In genomic region chr9:95953986-95954385, GRCh38 we compare ENCODE assay signal across 1 cellular context.
TF ChIP-seq lines count a peak whose summit lies in the region.

No MANE protein-coding gene starts in this region.

TF ChIP-seq in GM12878, 131 proteins besides CTCF, POLR2A, EP300 and RAD21 (continued from another document):
- TF ChIP-seq REST (IDR thresholded peaks at IDR 0.05; ENCODE audit: low read depth, low read length) = no peak
- peak; percentile 65 for TF ChIP-seq ATF2 (IDR thresholded peaks at IDR 0.05; ENCODE audit: low read length)
- peak; percentile 18 to 43; a peak in 1 of 4 replicates for TF ChIP-seq IKZF2 (IDR thresholded peaks at IDR 0.05)
- TF ChIP-seq IKZF1 (conservative IDR thresholded peaks at IDR 0.05) = peak; percentile 38; the same call in 1 of the 2 replicates
- peak; percentile 61; the same call in 1 of the 2 replicates for TF ChIP-seq TCF7 (IDR thresholded peaks at IDR 0.05; ENCODE audit: borderline replicate concordance)
- peak; percentile 58 for TF ChIP-seq EED (IDR thresholded peaks at IDR 0.05; ENCODE audit: low read depth)
- TF ChIP-seq CBFB (IDR thresholded peaks at IDR 0.05; ENCODE audit: low read depth) = peak; percentile 74
- TF ChIP-seq RELB (IDR thresholded peaks at IDR 0.05; ENCODE audit: low read depth) = no peak
- TF ChIP-seq DPF2 (IDR thresholded peaks at IDR 0.05) = peak; percentile 56; the same call in 1 of the 2 replicates
- TF ChIP-seq IRF4 (IDR thresholded peaks at IDR 0.05; ENCODE audit: low read depth, low read length) = peak; percentile 70; the same call in 1 of the 2 replicates
- TF ChIP-seq SKIL (IDR thresholded peaks at IDR 0.05; ENCODE audit: low read depth, poor library complexity, severe bottlenecking) = peak; percentile 25
- 0 out of 2 replicates have a peak, but pooled peaks have one; percentile 21 for TF ChIP-seq PAX5 (IDR thresholded peaks at IDR 0.05; ENCODE audit: borderline replicate concordance, low read depth, low read length)
- TF ChIP-seq NR2F1 (conservative IDR thresholded peaks at IDR 0.05) = peak; percentile 84
- no peak for TF ChIP-seq CUX1 (IDR thresholded peaks at IDR 0.05; ENCODE audit: insufficient replicate concordance, low read depth, low read length)
- peak; percentile 89 for TF ChIP-seq JUNB (IDR thresholded peaks at IDR 0.05)
- no peak for TF ChIP-seq SIX5 (IDR thresholded peaks at IDR 0.05; ENCODE audit: low read depth, low read length, severe bottlenecking)
- no peak for TF ChIP-seq ZBTB11 (CRISPR knock-in tag; IDR thresholded peaks at IDR 0.05)
- no peak for TF ChIP-seq SMAD5 (IDR thresholded peaks at IDR 0.05; ENCODE audit: low read depth)
- peak; percentile 76; the same call in 1 of the 2 replicates for TF ChIP-seq TCF12 (IDR thresholded peaks at IDR 0.05; ENCODE audit: low read depth, low read length)
- TF ChIP-seq ZNF217 (IDR thresholded peaks at IDR 0.05) = peak; percentile 78
- TF ChIP-seq SUPT20H (IDR thresholded peaks at IDR 0.05; ENCODE audit: borderline replicate concordance, control insufficient read depth, low read depth, low read length) = no peak
- peak; percentile 54; the same call in 1 of the 2 replicates for TF ChIP-seq MTA2 (IDR thresholded peaks at IDR 0.05; ENCODE audit: low read depth)
- TF ChIP-seq TCF3 (IDR thresholded peaks at IDR 0.05; ENCODE audit: borderline replicate concordance, insufficient read depth, low read depth, low read length) = peak; percentile 79; the same call in 1 of the 2 replicates
- TF ChIP-seq SMARCA5 (IDR thresholded peaks at IDR 0.05) = peak; percentile 67; the same call in 1 of the 2 replicates
- 0 out of 2 replicates have a peak, but pooled peaks have one; percentile 50 for TF ChIP-seq NKRF (conservative IDR thresholded peaks at IDR 0.05)
- TF ChIP-seq RUNX3 (IDR thresholded peaks at IDR 0.05; ENCODE audit: low read length) = peak; percentile 94
- TF ChIP-seq NFIC (IDR thresholded peaks at IDR 0.05; ENCODE audit: low read depth, low read length) = peak; percentile 88
- peak; percentile 66; the same call in 1 of the 2 replicates for TF ChIP-seq BCL11A (IDR thresholded peaks at IDR 0.05; ENCODE audit: low read depth, low read length)
- no peak for TF ChIP-seq ASH2L (IDR thresholded peaks at IDR 0.05; ENCODE audit: borderline replicate concordance, low read depth)
- TF ChIP-seq ESRRA (IDR thresholded peaks at IDR 0.05; ENCODE audit: low read length) = peak; percentile 95; the same call in 1 of the 2 replicates
- no peak for TF ChIP-seq GABPA (IDR thresholded peaks at IDR 0.05; ENCODE audit: low read depth)
- 0 out of 2 replicates have a peak, but pooled peaks have one; percentile 13 for TF ChIP-seq CREM (IDR thresholded peaks at IDR 0.05; ENCODE audit: low read depth)
- no peak for TF ChIP-seq PBX3 (IDR thresholded peaks at IDR 0.05; ENCODE audit: insufficient replicate concordance, low read depth, low read length)
- no peak for TF ChIP-seq NFYA (IDR thresholded peaks at IDR 0.05; ENCODE audit: borderline replicate concordance, low read depth, low read length)
- TF ChIP-seq FOXM1 (IDR thresholded peaks at IDR 0.05; ENCODE audit: low read depth, low read length) = peak; percentile 68; the same call in 1 of the 2 replicates
